In genomic region chr1:235326719-235327558, GRCh38 we compare ENCODE assay signal across 8 cellular contexts. TPM values are rescaled to one million over a fixed set of nuclear protein-coding genes. Genes with fewer than 3 reads are reported as not detected.
DNase-seq lines count a peak whose midpoint lies in the region; ATAC-seq lines count a peak whose summit lies in the region.

No MANE protein-coding gene starts in this region.

- CTCF ChIA-PET in activated CD8-positive, alpha-beta T cell treated with anti-CD3 and anti-CD28 coated beads, Interleukin-2, amount 10 ng/mL, durations not matched to agents 7 days and 5 days (lab: Charles Lee) = interaction anchor here (0.5 to 1.5 kb wide), 2 partner anchors 12 to 75 kb away, joined by 3 to 6 read pairs; no protein-coding TSS in a partner anchor

- H3K36me3 ChIP-seq in mesodermal cell (ENCODE audit: control insufficient read depth, insufficient read depth, low read length) = peaks cover 22% of the 10 kb centered on the region

- H3K9me3 ChIP-seq in mesodermal cell (ENCODE audit: control insufficient read depth, low read length) = no peaks in the 10 kb centered on the region

- WGBS in mesodermal cell (ENCODE audit: insufficient coverage in 2 of 2), 2 experiments = 0% methylated on average over 36 to 69 of the region's 78 CpGs

- DNase-seq in AML-193 (lab: John Stamatoyannopoulos, UW) (peak; percentile 35 to 47), NCI-H2171 (lab: John Stamatoyannopoulos, UW) (peak; percentile 18)
- DNase-seq in activated CD8-positive, alpha-beta T cell treated with anti-CD3 and anti-CD28 coated beads, Interleukin-2, amount 10 ng/mL, durations not matched to agents 7 days and 5 days = peak; percentile 75
- peak; percentile 60 for DNase-seq in effector CD8-positive, alpha-beta T cell (lab: John Stamatoyannopoulos, UW)
- peak; percentile 9 for DNase-seq in stimulated activated CD8-positive, alpha-beta memory T cell treated with anti-CD3 and anti-CD28 coated beads, Interleukin-15, amount 100 ng/mL, for 24 hours (ENCODE audit: low read depth)

- H3K27ac ChIP-seq in mesodermal cell (ENCODE audit: low read depth, low read length, severe bottlenecking) = peak overlapping the region; percentile 92

- H3K4me3 ChIP-seq in mesodermal cell (ENCODE audit: extremely low read depth, insufficient read depth, low read length, poor library complexity, severe bottlenecking) = peak overlapping the region; percentile 94

- peak overlapping the region; percentile 94 for H3K4me3 Mint-ChIP-seq in activated CD8-positive, alpha-beta T cell treated with anti-CD3 and anti-CD28 coated beads, Interleukin-2, amount 10 ng/mL, durations not matched to agents 7 days and 5 days

- ATAC-seq in GM21423 (IDR thresholded peaks at IDR 0.05; ENCODE audit: unreplicated experiment) = peak; percentile 24
- peak; percentile 8 for ATAC-seq in activated CD8-positive, alpha-beta T cell treated with anti-CD3 and anti-CD28 coated beads, Interleukin-2, amount 10 ng/mL, durations not matched to agents 7 days and 5 days
- ATAC-seq in HG03521 (IDR thresholded peaks at IDR 0.05; ENCODE audit: unreplicated experiment) = no peak

- peaks cover 9% of the 10 kb centered on the region for H3K4me1 ChIP-seq in mesodermal cell (ENCODE audit: control insufficient read depth, insufficient read depth, low read length, poor library complexity, severe bottlenecking)

- no peaks in the 10 kb centered on the region for H3K27me3 Mint-ChIP-seq in activated CD8-positive, alpha-beta T cell treated with anti-CD3 and anti-CD28 coated beads, Interleukin-2, amount 10 ng/mL, durations not matched to agents 7 days and 5 days (ENCODE audit: low read depth)

- POLR2A ChIA-PET in activated CD8-positive, alpha-beta T cell treated with anti-CD3 and anti-CD28 coated beads, Interleukin-2, amount 10 ng/mL, durations not matched to agents 7 days and 5 days (lab: Charles Lee) = interaction anchor here (0.8 to 3.4 kb wide), 4 partner anchors 8 to 40 kb away, joined by 3 to 21 read pairs (median 5); partner anchors contain the start of gene TBCE

- H3K9me3 Mint-ChIP-seq in activated CD8-positive, alpha-beta T cell treated with anti-CD3 and anti-CD28 coated beads, Interleukin-2, amount 10 ng/mL, durations not matched to agents 7 days and 5 days (ENCODE audit: insufficient read depth) = no peaks in the 10 kb centered on the region

- H3K4me1 Mint-ChIP-seq in activated CD8-positive, alpha-beta T cell treated with anti-CD3 and anti-CD28 coated beads, Interleukin-2, amount 10 ng/mL, durations not matched to agents 7 days and 5 days (ENCODE audit: low read depth) = peaks cover 30% of the 10 kb centered on the region

- H3K27ac Mint-ChIP-seq in activated CD8-positive, alpha-beta T cell treated with anti-CD3 and anti-CD28 coated beads, Interleukin-2, amount 10 ng/mL, durations not matched to agents 7 days and 5 days = peak overlapping the region; percentile 93

- H3K36me3 Mint-ChIP-seq in activated CD8-positive, alpha-beta T cell treated with anti-CD3 and anti-CD28 coated beads, Interleukin-2, amount 10 ng/mL, durations not matched to agents 7 days and 5 days (ENCODE audit: low read depth) = peaks cover 41% of the 10 kb centered on the region

RNA-seq across cellular contexts. Expression of gene ARID4B, which starts 1.0 kb away (rescaled TPM):
- 10 to 100 TPM; 43.3 to 45.7 TPM for total RNA-seq in activated CD8-positive, alpha-beta T cell treated with anti-CD3 and anti-CD28 coated beads, Interleukin-2, amount 10 ng/mL, durations not matched to agents 7 days and 5 days
- 33.7 TPM for polyA plus RNA-seq in mesodermal cell (2013, experiment 1 of 2)
- polyA plus RNA-seq in mesodermal cell (2013, experiment 2 of 2) = 37.8 TPM

RNA-seq across cellular contexts. Expression of gene GGPS1, which starts 1.4 kb away (rescaled TPM):
- total RNA-seq in activated CD8-positive, alpha-beta T cell treated with anti-CD3 and anti-CD28 coated beads, Interleukin-2, amount 10 ng/mL, durations not matched to agents 7 days and 5 days = 10 to 100 TPM; 24.5 to 25.9 TPM
- polyA plus RNA-seq in mesodermal cell (2013, experiment 1 of 2) = 36.1 TPM
- 45.1 TPM for polyA plus RNA-seq in mesodermal cell (2013, experiment 2 of 2)

RNA-seq across cellular contexts. Expression of gene TBCE, which starts 40.3 kb away (rescaled TPM):
- 10 to 100 TPM; 28.1 to 31.9 TPM for total RNA-seq in activated CD8-positive, alpha-beta T cell treated with anti-CD3 and anti-CD28 coated beads, Interleukin-2, amount 10 ng/mL, durations not matched to agents 7 days and 5 days
- polyA plus RNA-seq in mesodermal cell (2013, experiment 1 of 2) = 31.7 TPM
- 36.6 TPM for polyA plus RNA-seq in mesodermal cell (2013, experiment 2 of 2)

Comparison
In these comparisons a context has a peak if more than half of its experiments do, and no peak if none do; other contexts are left out.
1. DNase-seq: peak in every context shown above with its lines; median percentile 75 in activated CD8-positive, alpha-beta T cell treated with anti-CD3 and anti-CD28 coated beads, Interleukin-2, amount 10 ng/mL, durations not matched to agents 7 days and 5 days; 60 in effector CD8-positive, alpha-beta T cell; 41 in AML-193; 18 in NCI-H2171; 9 in stimulated activated CD8-positive, alpha-beta memory T cell treated with anti-CD3 and anti-CD28 coated beads, Interleukin-15, amount 100 ng/mL, for 24 hours.